In genomic region chr11:67316882-67317364, GRCh38 we compare ENCODE assay signal across 1 cellular context.
TF ChIP-seq lines count a peak whose summit lies in the region.

No MANE protein-coding gene starts in this region.

TF ChIP-seq in GM12878, 131 proteins besides CTCF, POLR2A, EP300 and RAD21:
- peak; percentile 67; the same call in 1 of the 2 replicates for TF ChIP-seq EED (IDR thresholded peaks at IDR 0.05; ENCODE audit: low read depth)
- TF ChIP-seq ZNF622 (IDR thresholded peaks at IDR 0.05), result no peak
- TF ChIP-seq MYC (IDR thresholded peaks at IDR 0.05; ENCODE audit: insufficient read depth, insufficient read length, insufficient replicate concordance, low read length, severe bottlenecking), result no peak
- TF ChIP-seq ZNF24 (IDR thresholded peaks at IDR 0.05), result no peak
- TF ChIP-seq SKIL (IDR thresholded peaks at IDR 0.05; ENCODE audit: low read depth, poor library complexity, severe bottlenecking), result peak; percentile 16
